Comparison of ENCODE assay signal across 25 cellular contexts in genomic region chr14:85205875-85206274, GRCh38.
"Had no signal": no experiment of that assay in that cellular context is flagged by ENCODE, and none has a peak within 500 bp of the region (broad histone marks: within the 10 kb centered on the region; RNA-seq: fewer than 3 reads in every experiment).

No MANE protein-coding gene starts in this region.

- H3K27me3 ChIP-seq: neural progenitor cell, ovary, right lobe of liver, sigmoid colon, stomach, thyroid gland, tibial nerve, upper lobe of left lung, uterus had no signal

- H3K4me3 ChIP-seq: neural progenitor cell, ovary, psoas muscle, right lobe of liver, sigmoid colon, stomach, thoracic aorta, thyroid gland, tibial nerve, upper lobe of left lung, uterus had no signal

- H3K27ac ChIP-seq: neural progenitor cell, ovary, parathyroid adenoma, psoas muscle, right lobe of liver, sigmoid colon, stomach, thoracic aorta, thyroid gland, tibial nerve, upper lobe of left lung, uterus had no signal

- H3K9me3 ChIP-seq: ovary, psoas muscle, right lobe of liver, sigmoid colon, stomach, thoracic aorta, thyroid gland, tibial nerve, upper lobe of left lung, uterus had no signal

- H3K36me3 ChIP-seq: neural progenitor cell, ovary, right lobe of liver, sigmoid colon, stomach, thoracic aorta, thyroid gland, tibial nerve, upper lobe of left lung, uterus had no signal

- DNase-seq: natural killer cell; occipital lobe; ovary; posterior cingulate gyrus; psoas muscle; right cardiac atrium; right lobe of liver; sigmoid colon; small intestine; stimulated activated CD4-positive, alpha-beta T cell treated with anti-CD3 and anti-CD28 coated beads, Interleukin-15, amount 100 ng/mL, for 24 hours; stimulated activated CD4-positive, alpha-beta T cell treated with anti-CD3 and anti-CD28 coated beads, Interleukin-2, amount 100 ng/mL, for 24 hours; stimulated activated CD4-positive, alpha-beta T cell treated with anti-CD3 and anti-CD28 coated beads, Interleukin-2, amount 100 ng/mL, for 48 hours; stimulated activated CD4-positive, alpha-beta T cell treated with anti-CD3 and anti-CD28 coated beads, Interleukin-4, amount 100 ng/mL, for 24 hours; stimulated activated naive B cell treated with anti-CD40 and anti-IgM and Interleukin-4, amounts not matched to agents 10 μg/mL and 1 μg/mL and 100 μg/mL, for 72 hours; stimulated activated naive CD4-positive, alpha-beta T cell treated with Interleukin-2 at 50 U/mL for 16 hours; stomach; thyroid gland; trophoblast cell; uterus had no signal

- H3K4me1 ChIP-seq: neural progenitor cell, parathyroid adenoma, psoas muscle, right lobe of liver, sigmoid colon, stomach, thyroid gland, tibial nerve, upper lobe of left lung, uterus had no signal

- ATAC-seq: psoas muscle; right cardiac atrium; right lobe of liver; stimulated activated effector memory CD8-positive, alpha-beta T cell treated with anti-CD3 and anti-CD28 coated beads, Interleukin-12 subunit alpha, Interleukin-12 subunit beta, amount 100 ng/mL, for 72 hours; stimulated activated naive B cell treated with anti-CD40 and anti-IgM and Interleukin-4, amounts not matched to agents 10 μg/mL and 1 μg/mL and 100 μg/mL, for 72 hours had no signal
